In the genomic region with DNA sequence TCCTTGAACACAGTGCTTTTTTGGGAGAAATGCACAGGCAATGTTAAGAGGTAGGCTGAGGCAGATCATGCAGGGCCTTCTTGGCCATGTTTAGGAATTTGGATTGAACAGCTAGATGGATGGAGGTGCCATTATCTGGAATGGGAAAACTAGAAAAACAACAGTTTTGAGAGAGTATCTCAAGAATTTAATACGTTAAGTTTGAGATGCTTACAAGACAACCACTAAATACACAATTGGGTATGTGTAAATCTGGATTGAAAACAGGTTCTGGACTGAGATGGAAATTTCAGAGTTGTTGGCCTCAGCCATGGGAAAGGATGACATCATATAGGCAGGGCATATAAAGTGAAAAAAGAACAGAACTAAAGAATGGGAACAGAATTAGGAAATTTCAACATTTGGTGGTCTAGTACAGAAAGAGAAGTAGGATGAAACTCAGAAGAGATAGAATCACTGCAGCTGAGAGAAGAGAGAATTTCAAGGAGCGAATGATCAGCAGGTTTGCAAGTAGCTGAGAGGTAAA, we compare ENCODE assay signal across 1 cellular context.
TF ChIP-seq lines count a peak whose summit lies in the region.

No MANE protein-coding gene starts in this region.

TF ChIP-seq in GM12878, 131 proteins besides CTCF, POLR2A, EP300 and RAD21:
- TF ChIP-seq, protein P1, sequence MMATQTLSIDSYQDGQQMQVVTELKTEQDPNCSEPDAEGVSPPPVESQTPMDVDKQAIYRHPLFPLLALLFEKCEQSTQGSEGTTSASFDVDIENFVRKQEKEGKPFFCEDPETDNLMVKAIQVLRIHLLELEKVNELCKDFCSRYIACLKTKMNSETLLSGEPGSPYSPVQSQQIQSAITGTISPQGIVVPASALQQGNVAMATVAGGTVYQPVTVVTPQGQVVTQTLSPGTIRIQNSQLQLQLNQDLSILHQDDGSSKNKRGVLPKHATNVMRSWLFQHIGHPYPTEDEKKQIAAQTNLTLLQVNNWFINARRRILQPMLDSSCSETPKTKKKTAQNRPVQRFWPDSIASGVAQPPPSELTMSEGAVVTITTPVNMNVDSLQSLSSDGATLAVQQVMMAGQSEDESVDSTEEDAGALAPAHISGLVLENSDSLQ (IDR thresholded peaks at IDR 0.05): no peak
- TF ChIP-seq RCOR1 (conservative IDR thresholded peaks at IDR 0.05; ENCODE audit: low read depth, low read length) (no peak), HDAC2 (IDR thresholded peaks at IDR 0.05) (no peak), EZH2 (IDR thresholded peaks at IDR 0.05; ENCODE audit: borderline replicate concordance, control insufficient read depth, low read depth, low read length) (no peak), HDAC6 (IDR thresholded peaks at IDR 0.05; ENCODE audit: unreplicated experiment) (no peak)
- TF ChIP-seq, protein P2, sequence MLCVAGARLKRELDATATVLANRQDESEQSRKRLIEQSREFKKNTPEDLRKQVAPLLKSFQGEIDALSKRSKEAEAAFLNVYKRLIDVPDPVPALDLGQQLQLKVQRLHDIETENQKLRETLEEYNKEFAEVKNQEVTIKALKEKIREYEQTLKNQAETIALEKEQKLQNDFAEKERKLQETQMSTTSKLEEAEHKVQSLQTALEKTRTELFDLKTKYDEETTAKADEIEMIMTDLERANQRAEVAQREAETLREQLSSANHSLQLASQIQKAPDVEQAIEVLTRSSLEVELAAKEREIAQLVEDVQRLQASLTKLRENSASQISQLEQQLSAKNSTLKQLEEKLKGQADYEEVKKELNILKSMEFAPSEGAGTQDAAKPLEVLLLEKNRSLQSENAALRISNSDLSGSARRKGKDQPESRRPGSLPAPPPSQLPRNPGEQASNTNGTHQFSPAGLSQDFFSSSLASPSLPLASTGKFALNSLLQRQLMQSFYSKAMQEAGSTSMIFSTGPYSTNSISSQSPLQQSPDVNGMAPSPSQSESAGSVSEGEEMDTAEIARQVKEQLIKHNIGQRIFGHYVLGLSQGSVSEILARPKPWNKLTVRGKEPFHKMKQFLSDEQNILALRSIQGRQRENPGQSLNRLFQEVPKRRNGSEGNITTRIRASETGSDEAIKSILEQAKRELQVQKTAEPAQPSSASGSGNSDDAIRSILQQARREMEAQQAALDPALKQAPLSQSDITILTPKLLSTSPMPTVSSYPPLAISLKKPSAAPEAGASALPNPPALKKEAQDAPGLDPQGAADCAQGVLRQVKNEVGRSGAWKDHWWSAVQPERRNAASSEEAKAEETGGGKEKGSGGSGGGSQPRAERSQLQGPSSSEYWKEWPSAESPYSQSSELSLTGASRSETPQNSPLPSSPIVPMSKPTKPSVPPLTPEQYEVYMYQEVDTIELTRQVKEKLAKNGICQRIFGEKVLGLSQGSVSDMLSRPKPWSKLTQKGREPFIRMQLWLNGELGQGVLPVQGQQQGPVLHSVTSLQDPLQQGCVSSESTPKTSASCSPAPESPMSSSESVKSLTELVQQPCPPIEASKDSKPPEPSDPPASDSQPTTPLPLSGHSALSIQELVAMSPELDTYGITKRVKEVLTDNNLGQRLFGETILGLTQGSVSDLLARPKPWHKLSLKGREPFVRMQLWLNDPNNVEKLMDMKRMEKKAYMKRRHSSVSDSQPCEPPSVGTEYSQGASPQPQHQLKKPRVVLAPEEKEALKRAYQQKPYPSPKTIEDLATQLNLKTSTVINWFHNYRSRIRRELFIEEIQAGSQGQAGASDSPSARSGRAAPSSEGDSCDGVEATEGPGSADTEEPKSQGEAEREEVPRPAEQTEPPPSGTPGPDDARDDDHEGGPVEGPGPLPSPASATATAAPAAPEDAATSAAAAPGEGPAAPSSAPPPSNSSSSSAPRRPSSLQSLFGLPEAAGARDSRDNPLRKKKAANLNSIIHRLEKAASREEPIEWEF (IDR thresholded peaks at IDR 0.05; ENCODE audit: insufficient replicate concordance, low read depth, low read length): no peak
- TF ChIP-seq, protein P3, sequence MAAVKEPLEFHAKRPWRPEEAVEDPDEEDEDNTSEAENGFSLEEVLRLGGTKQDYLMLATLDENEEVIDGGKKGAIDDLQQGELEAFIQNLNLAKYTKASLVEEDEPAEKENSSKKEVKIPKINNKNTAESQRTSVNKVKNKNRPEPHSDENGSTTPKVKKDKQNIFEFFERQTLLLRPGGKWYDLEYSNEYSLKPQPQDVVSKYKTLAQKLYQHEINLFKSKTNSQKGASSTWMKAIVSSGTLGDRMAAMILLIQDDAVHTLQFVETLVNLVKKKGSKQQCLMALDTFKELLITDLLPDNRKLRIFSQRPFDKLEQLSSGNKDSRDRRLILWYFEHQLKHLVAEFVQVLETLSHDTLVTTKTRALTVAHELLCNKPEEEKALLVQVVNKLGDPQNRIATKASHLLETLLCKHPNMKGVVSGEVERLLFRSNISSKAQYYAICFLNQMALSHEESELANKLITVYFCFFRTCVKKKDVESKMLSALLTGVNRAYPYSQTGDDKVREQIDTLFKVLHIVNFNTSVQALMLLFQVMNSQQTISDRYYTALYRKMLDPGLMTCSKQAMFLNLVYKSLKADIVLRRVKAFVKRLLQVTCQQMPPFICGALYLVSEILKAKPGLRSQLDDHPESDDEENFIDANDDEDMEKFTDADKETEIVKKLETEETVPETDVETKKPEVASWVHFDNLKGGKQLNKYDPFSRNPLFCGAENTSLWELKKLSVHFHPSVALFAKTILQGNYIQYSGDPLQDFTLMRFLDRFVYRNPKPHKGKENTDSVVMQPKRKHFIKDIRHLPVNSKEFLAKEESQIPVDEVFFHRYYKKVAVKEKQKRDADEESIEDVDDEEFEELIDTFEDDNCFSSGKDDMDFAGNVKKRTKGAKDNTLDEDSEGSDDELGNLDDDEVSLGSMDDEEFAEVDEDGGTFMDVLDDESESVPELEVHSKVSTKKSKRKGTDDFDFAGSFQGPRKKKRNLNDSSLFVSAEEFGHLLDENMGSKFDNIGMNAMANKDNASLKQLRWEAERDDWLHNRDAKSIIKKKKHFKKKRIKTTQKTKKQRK (IDR thresholded peaks at IDR 0.05; ENCODE audit: low read depth, low read length): no peak
